In genomic region chr17:77306790-77307478, GRCh38 we compare ENCODE assay signal across 1 cellular context.
A peak's percentile ranks its signal among the peaks of the same experiment; 100 is the strongest.
TF ChIP-seq lines count a peak whose summit lies in the region.

No MANE protein-coding gene starts in this region.

TF ChIP-seq in HepG2, 621 proteins besides CTCF, POLR2A, EP300 and RAD21 (continued from another document):
- 0 out of 2 replicates have a peak, but pooled peaks have one; percentile 37 for TF ChIP-seq ZBTB14 (CRISPR knock-in tag; IDR thresholded peaks at IDR 0.05)
- peak; percentile 90 for TF ChIP-seq HOXA3 (CRISPR knock-in tag; IDR thresholded peaks at IDR 0.05)
- no peak; the same call in 1 of the 2 replicates for TF ChIP-seq ZNF670 (CRISPR knock-in tag; IDR thresholded peaks at IDR 0.05; ENCODE audit: borderline replicate concordance)
- peak; percentile 82 for TF ChIP-seq ATF2 (CRISPR knock-in tag; IDR thresholded peaks at IDR 0.05)
- TF ChIP-seq ZNF557 (CRISPR knock-in tag; IDR thresholded peaks at IDR 0.05) = no peak; the same call in 1 of the 2 replicates
- TF ChIP-seq ZSCAN12 (CRISPR knock-in tag; IDR thresholded peaks at IDR 0.05) = peak; percentile 38; the same call in 1 of the 2 replicates
- peak; percentile 92 for TF ChIP-seq NR2F2 (IDR thresholded peaks at IDR 0.05; ENCODE audit: borderline replicate concordance, low read depth)
- TF ChIP-seq ZNF546 (CRISPR knock-in tag; conservative IDR thresholded peaks at IDR 0.05) = no peak
- TF ChIP-seq ZNF263 (CRISPR knock-in tag; IDR thresholded peaks at IDR 0.05) = peak; percentile 90
- peak; percentile 95; the same call in 1 of the 2 replicates for TF ChIP-seq FOXO4 (CRISPR knock-in tag; conservative IDR thresholded peaks at IDR 0.05)
- TF ChIP-seq TCF7L2 (IDR thresholded peaks at IDR 0.05; ENCODE audit: low read depth, low read length) = no peak
- TF ChIP-seq ZFP37 (CRISPR knock-in tag; IDR thresholded peaks at IDR 0.05; ENCODE audit: borderline replicate concordance) = peak; percentile 89; the same call in 1 of the 2 replicates
- TF ChIP-seq YEATS4 (CRISPR knock-in tag; IDR thresholded peaks at IDR 0.05; ENCODE audit: borderline replicate concordance) = peak; percentile 86
- 0 out of 2 replicates have a peak, but pooled peaks have one; percentile 70 for TF ChIP-seq GZF1 (CRISPR knock-in tag; IDR thresholded peaks at IDR 0.05)
- TF ChIP-seq HDAC6 (IDR thresholded peaks at IDR 0.05; ENCODE audit: low read depth, low read length) = no peak
- TF ChIP-seq STAT5B (CRISPR knock-in tag; IDR thresholded peaks at IDR 0.05) = peak; percentile 65; the same call in 1 of the 2 replicates
- TF ChIP-seq NBN (conservative IDR thresholded peaks at IDR 0.05) = no peak
- TF ChIP-seq MBD4 (IDR thresholded peaks at IDR 0.05; ENCODE audit: borderline replicate concordance, low read length) = no peak
- TF ChIP-seq ZNF720 (CRISPR knock-in tag; IDR thresholded peaks at IDR 0.05) = peak; percentile 47; the same call in 1 of the 2 replicates
- TF ChIP-seq SIX1 (CRISPR knock-in tag; IDR thresholded peaks at IDR 0.05; ENCODE audit: borderline replicate concordance) = 0 out of 2 replicates have a peak, but pooled peaks have one; percentile 38
- TF ChIP-seq PHF8 (CRISPR knock-in tag; IDR thresholded peaks at IDR 0.05) = peak; percentile 61; the same call in 1 of the 2 replicates
- 0 out of 2 replicates have a peak, but pooled peaks have one; percentile 81 for TF ChIP-seq MYNN (CRISPR knock-in tag; IDR thresholded peaks at IDR 0.05; ENCODE audit: low read depth)
- TF ChIP-seq ETV5 (CRISPR knock-in tag; IDR thresholded peaks at IDR 0.05; ENCODE audit: borderline replicate concordance) = peak; percentile 66; the same call in 1 of the 2 replicates
- TF ChIP-seq SKI (IDR thresholded peaks at IDR 0.05; ENCODE audit: partially characterized antibody) = peak; percentile 70
- peak; percentile 41 for TF ChIP-seq STAG1 (CRISPR knock-in tag; IDR thresholded peaks at IDR 0.05)
- TF ChIP-seq POLR2AphosphoS2 (IDR thresholded peaks at IDR 0.05; ENCODE audit: low read depth, low read length) = no peak
- TF ChIP-seq RARG (CRISPR knock-in tag; IDR thresholded peaks at IDR 0.05; ENCODE audit: low read depth) = no peak
- peak; percentile 41; the same call in 1 of the 2 replicates for TF ChIP-seq HOMEZ (CRISPR knock-in tag; IDR thresholded peaks at IDR 0.05; ENCODE audit: low read depth)
- TF ChIP-seq MBNL3 (CRISPR knock-in tag; conservative IDR thresholded peaks at IDR 0.05) = no peak
- peak; percentile 87 for TF ChIP-seq ZNF264 (CRISPR knock-in tag; IDR thresholded peaks at IDR 0.05)
- peak; percentile 55; the same call in 1 of the 2 replicates for TF ChIP-seq KAT7 (CRISPR knock-in tag; IDR thresholded peaks at IDR 0.05; ENCODE audit: borderline replicate concordance)
- peak; percentile 62; the same call in 1 of the 2 replicates for TF ChIP-seq ZNF710 (CRISPR knock-in tag; IDR thresholded peaks at IDR 0.05; ENCODE audit: borderline replicate concordance)
- TF ChIP-seq ZNF580 (CRISPR knock-in tag; IDR thresholded peaks at IDR 0.05; ENCODE audit: borderline replicate concordance, low read depth) = peak; percentile 86
- peak; percentile 60 for TF ChIP-seq ZNF883 (CRISPR knock-in tag; IDR thresholded peaks at IDR 0.05; ENCODE audit: not compliant biosample characterization)
- TF ChIP-seq ZBTB7A (CRISPR knock-in tag; IDR thresholded peaks at IDR 0.05) = peak; percentile 87; the same call in 1 of the 2 replicates
- TF ChIP-seq POLR2AphosphoS5 (IDR thresholded peaks at IDR 0.05; ENCODE audit: low read depth, low read length) = peak; percentile 49; the same call in 1 of the 2 replicates
- no peak for TF ChIP-seq ZNF83 (CRISPR knock-in tag; IDR thresholded peaks at IDR 0.05; ENCODE audit: borderline replicate concordance)
- TF ChIP-seq DMTF1 (CRISPR knock-in tag; IDR thresholded peaks at IDR 0.05) = no peak
- TF ChIP-seq ATF3 (CRISPR knock-in tag; IDR thresholded peaks at IDR 0.05) = peak; percentile 29; the same call in 1 of the 2 replicates
- peak; percentile 43; the same call in 1 of the 2 replicates for TF ChIP-seq ZNF281 (CRISPR knock-in tag; IDR thresholded peaks at IDR 0.05; ENCODE audit: borderline replicate concordance)
- TF ChIP-seq ZNF431 (CRISPR knock-in tag; IDR thresholded peaks at IDR 0.05; ENCODE audit: borderline replicate concordance, low read depth) = peak; percentile 36; the same call in 1 of the 2 replicates
- peak; percentile 85 for TF ChIP-seq AKAP8 (CRISPR knock-in tag; IDR thresholded peaks at IDR 0.05)
- TF ChIP-seq NFYB (CRISPR knock-in tag; IDR thresholded peaks at IDR 0.05) = peak; percentile 34; the same call in 1 of the 2 replicates
- TF ChIP-seq ZNF337 (CRISPR knock-in tag; IDR thresholded peaks at IDR 0.05; ENCODE audit: borderline replicate concordance, low read depth) = no peak
- no peak for TF ChIP-seq ATF1 (CRISPR knock-in tag; IDR thresholded peaks at IDR 0.05)
